Comparison of ENCODE assay signal across 8 cellular contexts in the genomic region with DNA sequence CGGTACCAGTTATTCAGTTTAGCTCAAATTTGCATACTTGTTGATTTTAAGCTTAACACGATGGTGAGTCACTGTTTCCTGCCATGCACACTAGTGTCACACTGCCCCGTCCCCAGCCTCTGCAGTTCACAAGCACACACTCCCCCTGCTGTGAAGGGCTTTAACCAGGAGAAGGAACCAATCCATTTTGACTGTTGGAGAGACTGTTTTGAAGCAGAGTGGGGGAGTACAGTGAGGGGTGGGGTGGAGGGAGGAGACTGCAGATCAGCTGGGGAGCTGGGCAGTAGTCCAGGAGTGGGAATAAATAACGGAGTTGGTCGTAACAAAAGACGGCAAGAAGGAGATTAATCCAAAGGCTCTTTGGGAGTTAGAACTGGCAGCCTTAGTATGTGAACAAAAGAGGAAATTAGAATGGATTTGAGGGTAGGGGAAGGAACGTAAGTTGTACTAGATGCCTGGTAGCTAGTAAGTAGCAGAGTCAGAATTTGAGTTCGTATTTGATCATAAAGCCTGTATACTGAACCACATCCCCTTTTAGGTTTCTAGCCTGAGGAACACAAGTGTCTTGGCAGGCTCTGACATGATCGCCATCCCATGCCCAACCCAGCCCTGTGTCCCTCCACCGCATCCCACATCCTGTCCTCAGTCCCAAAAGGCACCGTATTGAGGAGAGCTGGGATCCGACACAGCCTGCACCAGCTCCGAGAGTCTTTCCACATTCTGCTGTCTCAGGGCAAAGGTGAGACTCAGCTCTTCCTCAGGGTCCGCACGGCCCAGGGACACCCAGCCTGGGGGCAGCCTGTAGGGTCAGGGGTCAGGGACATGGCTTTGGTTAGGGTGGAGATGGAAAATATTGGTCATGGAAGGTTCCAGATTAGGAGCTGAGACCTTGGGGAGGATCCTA. TPM values are rescaled to one million over a fixed set of nuclear protein-coding genes. Genes with fewer than 3 reads are reported as not detected.
DNase-seq lines count a peak whose midpoint lies in the region; ATAC-seq and TF ChIP-seq lines count a peak whose summit lies in the region.

No MANE protein-coding gene starts in this region.

- no peaks in the 10 kb centered on the region; the same call in 1 of the 2 replicates for H3K36me3 ChIP-seq in WERI-Rb-1
- peaks cover 0 to 36% of the 10 kb centered on the region in 2 donors for H3K36me3 ChIP-seq in left lung

- peak; percentile 58 for ATAC-seq in left lung

- no peak overlapping the region for H3K27ac Mint-ChIP-seq in chondrocyte (ENCODE audit: unreplicated experiment)

- intact Hi-C loops in left lung (cut with DNase I): no loop called here

- peaks cover 3% of the 10 kb centered on the region for H3K4me1 Mint-ChIP-seq in chondrocyte (ENCODE audit: low read depth)

- H3K27me3 ChIP-seq in WERI-Rb-1 (ENCODE audit: insufficient read depth, low read depth, severe bottlenecking): no peaks in the 10 kb centered on the region
- H3K27me3 ChIP-seq in left lung: no peaks in the 10 kb centered on the region

- H3K4me3 ChIP-seq in WERI-Rb-1 (ENCODE audit: low read depth, low read length): peak overlapping the region; percentile 46
- H3K4me3 ChIP-seq in left lung: peak overlapping the region; percentile 52 to 82

- peak; percentile 87 for DNase-seq in EH (ENCODE audit: low read depth)
- peak; percentile 77 for DNase-seq in HT1080 (ENCODE audit: low read depth)
- DNase-seq in WERI-Rb-1: no peak
- no peak for DNase-seq in chondrocyte (ENCODE audit: low spot score)
- DNase-seq in left lung: peak; percentile 67 to 76
- peak in 2 of 3 experiments; percentile 50 to 60 for DNase-seq in stimulated activated CD4-positive, alpha-beta T cell treated with anti-CD3 and anti-CD28 coated beads, TNF-alpha, amount 100 ng/mL, for 4 hours (ENCODE audit: low read depth in 3 of 3)
- no peak for DNase-seq in NCI-H526 treated with DMSO at 0.1 percent for 48 hours (lab: John Stamatoyannopoulos, UW)
- DNase-seq in NCI-H774 (lab: John Stamatoyannopoulos, UW): no peak

- no peak for TF ChIP-seq CTCF in WERI-Rb-1 (IDR thresholded peaks at IDR 0.05; ENCODE audit: low read depth, low read length)
- TF ChIP-seq CTCF in chondrocyte (IDR thresholded peaks at IDR 0.05): peak; percentile 37
- TF ChIP-seq CTCF in left lung (IDR thresholded peaks at IDR 0.05): no peak

- no peaks in the 10 kb centered on the region for H3K27me3 Mint-ChIP-seq in chondrocyte (ENCODE audit: low read depth)

- H3K27ac ChIP-seq in WERI-Rb-1 (peak overlapping the region; percentile 55), left lung (peak overlapping the region; percentile 92 to 95)

- peaks cover 11% of the 10 kb centered on the region for H3K36me3 Mint-ChIP-seq in chondrocyte (ENCODE audit: low read depth)

- no peaks in the 10 kb centered on the region for H3K9me3 Mint-ChIP-seq in chondrocyte (ENCODE audit: low read depth)

- H3K4me3 Mint-ChIP-seq in chondrocyte (ENCODE audit: unreplicated experiment): no peak overlapping the region

- H3K4me1 ChIP-seq in left lung: peaks cover 13 to 50% of the 10 kb centered on the region in 2 donors

- H3K9me3 ChIP-seq in WERI-Rb-1 (ENCODE audit: severe bottlenecking): no peaks in the 10 kb centered on the region
- H3K9me3 ChIP-seq in left lung: no peaks in the 10 kb centered on the region

RNA-seq across cellular contexts. Expression of a gene that starts 0.9 kb away (rescaled TPM):
- 10.7 and 31.2 TPM in 2 replicates for total RNA-seq in HT1080 (2014; rRNA removed; shearing (Covaris generic))
- 39.7 and 49.5 TPM in 2 replicates for polyA plus RNA-seq in HT1080 (2015; cell fraction: cytosol; rRNA removed)
- polyA plus RNA-seq in HT1080 (2015; cell fraction: nucleus; rRNA removed): 143 and 180 TPM in 2 replicates
- total RNA-seq in chondrocyte (89.2 to 103 TPM (median 101 TPM) in 3 replicates), left lung (100 to 1,000 TPM; 202 to 264 TPM)

RNA-seq across cellular contexts. Expression of a gene that starts 6.4 kb away (rescaled TPM):
- total RNA-seq in HT1080 (2014; rRNA removed; shearing (Covaris generic)): 228 and 254 TPM in 2 replicates
- polyA plus RNA-seq in HT1080 (2015; cell fraction: cytosol; rRNA removed): 61.1 and 131 TPM in 2 replicates
- 43.4 and 62.8 TPM in 2 replicates for polyA plus RNA-seq in HT1080 (2015; cell fraction: nucleus; rRNA removed)
- total RNA-seq in chondrocyte: 80.9 to 124 TPM (median 82.8 TPM) in 3 replicates
- 100 to 1,000 TPM; 127 TPM for total RNA-seq in left lung

RNA-seq across cellular contexts. Expression of a gene that starts 14.8 kb away (rescaled TPM):
- total RNA-seq in HT1080 (2014; rRNA removed; shearing (Covaris generic)): 142 and 149 TPM in 2 replicates
- polyA plus RNA-seq in HT1080 (2015; cell fraction: cytosol; rRNA removed): 127 and 130 TPM in 2 replicates
- 128 and 144 TPM in 2 replicates for polyA plus RNA-seq in HT1080 (2015; cell fraction: nucleus; rRNA removed)
- 200 to 258 TPM (median 248 TPM) in 3 replicates for total RNA-seq in chondrocyte
- 100 to 1,000 TPM; 155 to 165 TPM for total RNA-seq in left lung

RNA-seq across cellular contexts. Expression of a gene that starts 15.0 kb away (rescaled TPM):
- total RNA-seq in HT1080 (2014; rRNA removed; shearing (Covaris generic)): 40.8 and 44.9 TPM in 2 replicates
- polyA plus RNA-seq in HT1080 (2015; cell fraction: cytosol; rRNA removed): 21.9 and 26.2 TPM in 2 replicates
- polyA plus RNA-seq in HT1080 (2015; cell fraction: nucleus; rRNA removed): 28.6 and 31.0 TPM in 2 replicates
- total RNA-seq in chondrocyte (12.8 to 15.7 TPM (median 15.1 TPM) in 3 replicates), left lung (10 to 100 TPM; 18.0 to 19.5 TPM)

RNA-seq across cellular contexts. Expression of a gene that starts 37.2 kb away (rescaled TPM):
- total RNA-seq in HT1080 (2014; rRNA removed; shearing (Covaris generic)): 0.57 and 0.66 TPM in 2 replicates
- polyA plus RNA-seq in HT1080 (2015; cell fraction: cytosol; rRNA removed): 0.28 and 0.34 TPM in 2 replicates
- 1.1 and 1.2 TPM in 2 replicates for polyA plus RNA-seq in HT1080 (2015; cell fraction: nucleus; rRNA removed)
- total RNA-seq in chondrocyte (33.1 to 34.6 TPM (median 33.4 TPM) in 3 replicates), left lung (10 to 100 TPM; 15.4 to 18.9 TPM)

Comparison
In these comparisons a context has a peak if more than half of its experiments do, and no peak if none do; other contexts are left out.
1. DNase-seq: peak in EH (single experiment), HT1080 (single experiment), left lung (2 of 2) and stimulated activated CD4-positive, alpha-beta T cell treated with anti-CD3 and anti-CD28 coated beads, TNF-alpha, amount 100 ng/mL, for 4 hours (2 of 3); none in WERI-Rb-1 (single experiment), chondrocyte (single experiment), NCI-H526 treated with DMSO at 0.1 percent for 48 hours (single experiment) and NCI-H774 (single experiment).